Comparison of ENCODE assay signal across 14 cellular contexts in genomic region chr6:32983493-32983848, GRCh38. TPM values are rescaled to one million over a fixed set of nuclear protein-coding genes. Genes with fewer than 3 reads are reported as not detected.
DNase-seq lines count a peak whose midpoint lies in the region; ATAC-seq and TF ChIP-seq lines count a peak whose summit lies in the region.
"Had no signal": no experiment of that assay in that cellular context is flagged by ENCODE, and none has a peak within 500 bp of the region (broad histone marks: within the 10 kb centered on the region; RNA-seq: fewer than 3 reads in every experiment).

No MANE protein-coding gene starts in this region.

- H3K36me3 Mint-ChIP-seq in stimulated activated naive CD8-positive, alpha-beta T cell treated with anti-CD3 and anti-CD28 coated beads, Interleukin-15, Interleukin-2, amounts not matched to agents 100 ng/mL and 50 ng/mL, for 24 hours (ENCODE audit: low read depth): peaks cover 40% of the 10 kb centered on the region
- H3K36me3 Mint-ChIP-seq in T-helper 17 cell (ENCODE audit: low read depth): peaks cover 4% of the 10 kb centered on the region
- H3K36me3 Mint-ChIP-seq in type B pancreatic cell: peaks cover 21% of the 10 kb centered on the region

- peak overlapping the region; percentile 49 for H3K27ac Mint-ChIP-seq in stimulated activated naive CD8-positive, alpha-beta T cell treated with anti-CD3 and anti-CD28 coated beads, Interleukin-15, Interleukin-2, amounts not matched to agents 100 ng/mL and 50 ng/mL, for 24 hours
- no peak overlapping the region for H3K27ac Mint-ChIP-seq in stimulated activated naive CD8-positive, alpha-beta T cell treated with anti-CD3 and anti-CD28 coated beads, Interleukin-15, amount 100 ng/mL, for 72 hours
- peak overlapping the region; percentile 54 for H3K27ac Mint-ChIP-seq in T-helper 17 cell
- H3K27ac Mint-ChIP-seq in type B pancreatic cell: peak overlapping the region; percentile 60

- DNase-seq in stimulated activated naive CD8-positive, alpha-beta T cell treated with anti-CD3 and anti-CD28 coated beads, Interleukin-15, amount 100 ng/mL, for 72 hours: no peak
- DNase-seq in T-helper 17 cell: no peak
- no peak for DNase-seq in heart left ventricle
- DNase-seq in type B pancreatic cell (ENCODE audit: extremely low spot score, unreplicated experiment): no peak
- DNase-seq in head of caudate nucleus: no peak
- no peak for DNase-seq in cerebellar nuclear complex (lab: John Stamatoyannopoulos, UW)
- DNase-seq: activated CD4-positive, CD25-positive, alpha-beta regulatory T cell treated with anti-CD3 and anti-CD28 coated beads, Interleukin-2, amount 50 U/mL, for 72 hours; heart right ventricle; SHP77 treated with DMSO at 0.1 percent for 48 hours; stimulated activated CD4-positive, alpha-beta T cell treated with anti-CD3 and anti-CD28 coated beads, Interleukin-4, amount 100 ng/mL, for 24 hours had no signal

- H3K4me1 ChIP-seq in heart left ventricle: peaks cover 0 to 23% (median 8%) of the 10 kb centered on the region in 12 donors

- peaks cover 33% of the 10 kb centered on the region for H3K4me1 Mint-ChIP-seq in stimulated activated naive CD8-positive, alpha-beta T cell treated with anti-CD3 and anti-CD28 coated beads, Interleukin-15, Interleukin-2, amounts not matched to agents 100 ng/mL and 50 ng/mL, for 24 hours (ENCODE audit: low read depth)
- H3K4me1 Mint-ChIP-seq in stimulated activated naive CD8-positive, alpha-beta T cell treated with anti-CD3 and anti-CD28 coated beads, Interleukin-15, amount 100 ng/mL, for 72 hours: peaks cover 41% of the 10 kb centered on the region
- H3K4me1 Mint-ChIP-seq in T-helper 17 cell (peaks cover 35% of the 10 kb centered on the region), type B pancreatic cell (ENCODE audit: unreplicated experiment) (no peaks in the 10 kb centered on the region)

- peaks cover 2 to 53% (median 36%) of the 10 kb centered on the region in 9 donors for H3K36me3 ChIP-seq in heart left ventricle

- ATAC-seq in stimulated activated naive CD8-positive, alpha-beta T cell treated with anti-CD3 and anti-CD28 coated beads, Interleukin-15, amount 100 ng/mL, for 72 hours: no peak
- ATAC-seq in T-helper 17 cell (peak; percentile 4), heart left ventricle (peak in 3 of 4 donors; percentile 19 to 31 (median 21)), HG02840 (IDR thresholded peaks at IDR 0.05; ENCODE audit: low FRiP score, unreplicated experiment) (no peak)

- no peaks in the 10 kb centered on the region for H3K27me3 Mint-ChIP-seq in stimulated activated naive CD8-positive, alpha-beta T cell treated with anti-CD3 and anti-CD28 coated beads, Interleukin-15, Interleukin-2, amounts not matched to agents 100 ng/mL and 50 ng/mL, for 24 hours
- H3K27me3 Mint-ChIP-seq in stimulated activated naive CD8-positive, alpha-beta T cell treated with anti-CD3 and anti-CD28 coated beads, Interleukin-15, amount 100 ng/mL, for 72 hours: no peaks in the 10 kb centered on the region
- H3K27me3 Mint-ChIP-seq in T-helper 17 cell: no peaks in the 10 kb centered on the region
- H3K27me3 Mint-ChIP-seq in type B pancreatic cell: peaks cover 19% of the 10 kb centered on the region

- H3K9me3 ChIP-seq in T-helper 17 cell (ENCODE audit: control insufficient read depth, low read length, poor library complexity, severe bottlenecking): no peaks in the 10 kb centered on the region
- no peaks in the 10 kb centered on the region for H3K9me3 ChIP-seq in heart left ventricle
- H3K9me3 ChIP-seq: BLaER1, heart right ventricle had no signal

- no peak overlapping the region for H3K4me3 Mint-ChIP-seq in stimulated activated naive CD8-positive, alpha-beta T cell treated with anti-CD3 and anti-CD28 coated beads, Interleukin-15, Interleukin-2, amounts not matched to agents 100 ng/mL and 50 ng/mL, for 24 hours
- no peak overlapping the region for H3K4me3 Mint-ChIP-seq in stimulated activated naive CD8-positive, alpha-beta T cell treated with anti-CD3 and anti-CD28 coated beads, Interleukin-15, amount 100 ng/mL, for 72 hours
- H3K4me3 Mint-ChIP-seq in T-helper 17 cell (no peak overlapping the region), type B pancreatic cell (no peak overlapping the region)

- 56 to 77% (median 70%) methylated on average over 1 of the region's 1 CpG; no CpG with 5 or more reads in 1 of the 4 donors for WGBS in heart left ventricle, 4 donors

- no peak overlapping the region for H3K4me3 ChIP-seq in heart left ventricle
- H3K4me3 ChIP-seq: BLaER1, heart right ventricle, lung had no signal

- no peaks in the 10 kb centered on the region for H3K9me3 Mint-ChIP-seq in stimulated activated naive CD8-positive, alpha-beta T cell treated with anti-CD3 and anti-CD28 coated beads, Interleukin-15, Interleukin-2, amounts not matched to agents 100 ng/mL and 50 ng/mL, for 24 hours
- H3K9me3 Mint-ChIP-seq in stimulated activated naive CD8-positive, alpha-beta T cell treated with anti-CD3 and anti-CD28 coated beads, Interleukin-15, amount 100 ng/mL, for 72 hours: no peaks in the 10 kb centered on the region
- H3K9me3 Mint-ChIP-seq in type B pancreatic cell: no peaks in the 10 kb centered on the region

- TF ChIP-seq CTCF in heart left ventricle (IDR thresholded peaks at IDR 0.05): no peak
- TF ChIP-seq CTCF in type B pancreatic cell (conservative IDR thresholded peaks at IDR 0.05): no peak

- H3K27ac ChIP-seq in heart left ventricle: peak overlapping the region in 1 of 12 donors; percentile 68
- H3K27ac ChIP-seq: BLaER1, heart right ventricle had no signal

- no peaks in the 10 kb centered on the region for H3K27me3 ChIP-seq in heart left ventricle
- H3K27me3 ChIP-seq: BLaER1, heart right ventricle had no signal

- intact Hi-C loops in heart left ventricle (cut with DNase I) (loop anchor here in 1 of 10 donors (2.0 kb wide), 1 partner anchor 49 kb away; no protein-coding TSS in a partner anchor), head of caudate nucleus (cut with DNase I) (loop anchor here (5.0 kb wide), 1 partner anchor 51 kb away; no protein-coding TSS in a partner anchor)

- no peak for TF ChIP-seq POLR2A in heart left ventricle (IDR thresholded peaks at IDR 0.05)

RNA-seq across cellular contexts. Expression of gene BRD2, which starts 15.1 kb away (rescaled TPM):
- 100 to 1,000 TPM; 409 to 459 TPM for total RNA-seq in T-helper 17 cell
- total RNA-seq in heart left ventricle: 100 to 1,000 TPM in 2 of 9 donors, 10 to 100 TPM in 7; 56.8 to 107 (median 73.5) TPM
- 10 to 100 TPM; 61.9 to 67.8 TPM for polyA plus RNA-seq in heart left ventricle
- 212 and 241 TPM in 2 replicates for total RNA-seq in type B pancreatic cell (ENCODE audit: low replicate concordance)

RNA-seq across cellular contexts. Expression of gene HLA-DOA, which starts 25.9 kb away (rescaled TPM):
- total RNA-seq in T-helper 17 cell (1 to 10 TPM; 2.6 to 5.1 TPM), heart left ventricle (10 to 100 TPM in 2 of 9 donors, 1 to 10 TPM in 4, under 1 TPM in 3; 0.44 to 32.4 (median 1.5) TPM), type B pancreatic cell (ENCODE audit: low replicate concordance) (0.52 and 2.5 TPM in 2 replicates)
- polyA plus RNA-seq in heart left ventricle: 1 to 10 TPM in 1 of 2 donors, under 1 TPM in 1; 0.78 to 1.2 TPM

RNA-seq across cellular contexts. Expression of gene HLA-DMA, which starts 30.6 kb away (rescaled TPM):
- total RNA-seq in T-helper 17 cell: 10 to 100 TPM; 20.9 to 23.4 TPM
- 100 to 1,000 TPM in 1 of 9 donors, 10 to 100 TPM in 6, 1 to 10 TPM in 2; 5.4 to 150 (median 16.2) TPM for total RNA-seq in heart left ventricle
- polyA plus RNA-seq in heart left ventricle: 10 to 100 TPM in 1 of 2 donors, 1 to 10 TPM in 1; 8.0 to 20.4 TPM
- total RNA-seq in type B pancreatic cell (ENCODE audit: low replicate concordance): 1.5 and 2.0 TPM in 2 replicates

RNA-seq across cellular contexts. Expression of gene HLA-DMB, which starts 42.6 kb away (rescaled TPM):
- total RNA-seq in T-helper 17 cell (10 to 100 TPM; 11.1 to 23.3 TPM), heart left ventricle (100 to 1,000 TPM in 1 of 9 donors, 10 to 100 TPM in 1, 1 to 10 TPM in 7; 2.7 to 127 (median 9.3) TPM), type B pancreatic cell (ENCODE audit: low replicate concordance) (0.43 and 0.80 TPM in 2 replicates)
- 1 to 10 TPM; 3.7 to 4.8 TPM for polyA plus RNA-seq in heart left ventricle

Comparison
In these comparisons a context has a peak if more than half of its experiments do, and no peak if none do; other contexts are left out.
1. H3K27ac Mint-ChIP-seq: peak in stimulated activated naive CD8-positive, alpha-beta T cell treated with anti-CD3 and anti-CD28 coated beads, Interleukin-15, Interleukin-2, amounts not matched to agents 100 ng/mL and 50 ng/mL, for 24 hours (single experiment), T-helper 17 cell (single experiment) and type B pancreatic cell (single experiment); none in stimulated activated naive CD8-positive, alpha-beta T cell treated with anti-CD3 and anti-CD28 coated beads, Interleukin-15, amount 100 ng/mL, for 72 hours (0 of 2).
2. ATAC-seq: peak in T-helper 17 cell (single experiment) and heart left ventricle (3 of 4); none in stimulated activated naive CD8-positive, alpha-beta T cell treated with anti-CD3 and anti-CD28 coated beads, Interleukin-15, amount 100 ng/mL, for 72 hours (single experiment) and HG02840 (single experiment).